In the genomic region with DNA sequence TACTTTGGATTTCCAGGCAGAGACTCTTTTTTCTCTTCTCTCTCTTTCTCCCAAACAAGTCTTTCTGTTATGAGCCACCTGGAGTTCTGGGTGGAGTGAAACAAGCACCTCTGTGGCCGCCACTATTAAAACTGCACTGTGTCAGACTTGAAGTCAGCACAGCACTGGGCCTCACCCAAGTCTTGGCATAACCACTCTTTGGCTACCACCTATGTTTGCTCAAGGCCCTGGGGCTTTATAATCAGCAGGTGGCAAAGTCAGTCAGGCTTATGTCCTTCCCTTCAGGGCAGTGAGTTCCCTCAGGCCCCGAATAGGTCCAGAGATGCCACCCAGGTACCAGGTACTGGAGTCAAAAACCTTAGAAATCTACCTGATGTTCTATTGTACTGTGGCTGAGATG, we compare ENCODE assay signal across 34 cellular contexts. TPM values are rescaled to one million over a fixed set of nuclear protein-coding genes. Genes with fewer than 3 reads are reported as not detected.
"Had no signal": no experiment of that assay in that cellular context is flagged by ENCODE, and none has a peak within 500 bp of the region (broad histone marks: within the 10 kb centered on the region; RNA-seq: fewer than 3 reads in every experiment).

No MANE protein-coding gene starts in this region.

- H3K4me3 Mint-ChIP-seq: activated CD4-positive, alpha-beta memory T cell treated with anti-CD3 and anti-CD28 coated beads, Interleukin-2, amount 10 ng/mL, durations not matched to agents 7 days and 5 days; activated CD8-positive, alpha-beta memory T cell treated with anti-CD3 and anti-CD28 coated beads, Interleukin-2, amount 10 ng/mL, durations not matched to agents 7 days and 5 days; activated naive CD4-positive, alpha-beta T cell treated with anti-CD3 and anti-CD28 coated beads, Interleukin-2, amount 10 ng/mL, durations not matched to agents 7 days and 5 days; activated naive CD8-positive, alpha-beta T cell treated with anti-CD3 and anti-CD28 coated beads for 36 hours had no signal

- ATAC-seq: activated CD8-positive, alpha-beta memory T cell treated with anti-CD3 and anti-CD28 coated beads, Interleukin-2, amount 10 ng/mL, durations not matched to agents 7 days and 5 days had no signal

- H3K9me3 Mint-ChIP-seq: activated CD4-positive, alpha-beta memory T cell treated with anti-CD3 and anti-CD28 coated beads, Interleukin-2, amount 10 ng/mL, durations not matched to agents 7 days and 5 days; activated naive CD4-positive, alpha-beta T cell treated with anti-CD3 and anti-CD28 coated beads, Interleukin-2, amount 10 ng/mL, durations not matched to agents 7 days and 5 days; activated naive CD8-positive, alpha-beta T cell treated with anti-CD3 and anti-CD28 coated beads for 36 hours had no signal

- H3K4me1 ChIP-seq: breast epithelium, SJCRH30 had no signal

- H3K27ac Mint-ChIP-seq: activated CD4-positive, alpha-beta memory T cell treated with anti-CD3 and anti-CD28 coated beads, Interleukin-2, amount 10 ng/mL, durations not matched to agents 7 days and 5 days; activated CD8-positive, alpha-beta memory T cell treated with anti-CD3 and anti-CD28 coated beads, Interleukin-2, amount 10 ng/mL, durations not matched to agents 7 days and 5 days; activated naive CD4-positive, alpha-beta T cell treated with anti-CD3 and anti-CD28 coated beads, Interleukin-2, amount 10 ng/mL, durations not matched to agents 7 days and 5 days; activated naive CD8-positive, alpha-beta T cell treated with anti-CD3 and anti-CD28 coated beads for 36 hours had no signal

- H3K4me2 ChIP-seq: PC-9 had no signal

- H3K4me3 ChIP-seq: breast epithelium, PC-9, SJCRH30, SK-N-MC had no signal

- H3K36me3 Mint-ChIP-seq: activated CD8-positive, alpha-beta memory T cell treated with anti-CD3 and anti-CD28 coated beads, Interleukin-2, amount 10 ng/mL, durations not matched to agents 7 days and 5 days; activated naive CD4-positive, alpha-beta T cell treated with anti-CD3 and anti-CD28 coated beads, Interleukin-2, amount 10 ng/mL, durations not matched to agents 7 days and 5 days; activated naive CD8-positive, alpha-beta T cell treated with anti-CD3 and anti-CD28 coated beads for 36 hours had no signal

- H3K27ac ChIP-seq: breast epithelium, PC-9, SJCRH30, SK-N-MC, WERI-Rb-1 had no signal

- H2AFZ ChIP-seq: PC-9 had no signal

- H3K4me1 Mint-ChIP-seq: activated CD4-positive, alpha-beta memory T cell treated with anti-CD3 and anti-CD28 coated beads, Interleukin-2, amount 10 ng/mL, durations not matched to agents 7 days and 5 days; activated CD8-positive, alpha-beta memory T cell treated with anti-CD3 and anti-CD28 coated beads, Interleukin-2, amount 10 ng/mL, durations not matched to agents 7 days and 5 days; activated naive CD4-positive, alpha-beta T cell treated with anti-CD3 and anti-CD28 coated beads, Interleukin-2, amount 10 ng/mL, durations not matched to agents 7 days and 5 days; activated naive CD8-positive, alpha-beta T cell treated with anti-CD3 and anti-CD28 coated beads for 36 hours had no signal

- H3K27me3 Mint-ChIP-seq: activated CD8-positive, alpha-beta memory T cell treated with anti-CD3 and anti-CD28 coated beads, Interleukin-2, amount 10 ng/mL, durations not matched to agents 7 days and 5 days; activated naive CD4-positive, alpha-beta T cell treated with anti-CD3 and anti-CD28 coated beads, Interleukin-2, amount 10 ng/mL, durations not matched to agents 7 days and 5 days; activated naive CD8-positive, alpha-beta T cell treated with anti-CD3 and anti-CD28 coated beads for 36 hours had no signal

- H3K27me3 ChIP-seq: SJCRH30 had no signal

- H3K9me3 ChIP-seq: breast epithelium, SJCRH30 had no signal

- H3K36me3 ChIP-seq: breast epithelium, SJCRH30, WERI-Rb-1 had no signal

- DNase-seq: activated CD4-positive, alpha-beta memory T cell treated with anti-CD3 and anti-CD28 coated beads, Interleukin-2, amount 10 ng/mL, durations not matched to agents 7 days and 5 days; activated CD4-positive, alpha-beta T cell treated with anti-CD3 and anti-CD28 coated beads for 1 hour; activated CD4-positive, alpha-beta T cell treated with anti-CD3 and anti-CD28 coated beads for 48 hours; activated CD4-positive, CD25-positive, alpha-beta regulatory T cell; activated CD8-positive, alpha-beta memory T cell treated with anti-CD3 and anti-CD28 coated beads for 24 hours; activated CD8-positive, alpha-beta memory T cell treated with anti-CD3 and anti-CD28 coated beads, Interleukin-2, amount 10 ng/mL, durations not matched to agents 7 days and 5 days; activated CD8-positive, alpha-beta memory T cell treated with anti-CD3 and anti-CD28 coated beads, Interleukin-2, amount 50 U/mL, for 48 hours; activated effector memory CD4-positive, alpha-beta T cell treated with Interleukin-2 at 50 U/mL for 16 hours; activated naive CD4-positive, alpha-beta T cell treated with anti-CD3 and anti-CD28 coated beads, Interleukin-2, amount 10 ng/mL, durations not matched to agents 7 days and 5 days; activated naive CD8-positive, alpha-beta T cell treated with anti-CD3 and anti-CD28 coated beads for 36 hours; activated T-cell treated with anti-CD3 and anti-CD28 coated beads, Interleukin-2, amount 50 U/mL, for 48 hours; amniotic stem cell; aorta; caudate nucleus; Kasumi-1; KG1; MM.1S; MV-4-11; NCI-H1092; NCI-H1436 treated with DMSO at 0.1 percent for 48 hours; NCI-H1694 treated with DMSO at 0.1 percent for 48 hours; NCI-H2029; NCI-H345; NCI-H524 treated with DMSO at 0.1 percent for 48 hours; PC-9; Right ventricle myocardium superior; SJCRH30; T1000; WERI-Rb-1 had no signal

RNA-seq across cellular contexts. Expression of a gene that starts 52.4 kb away (rescaled TPM):
- total RNA-seq: activated CD4-positive, alpha-beta memory T cell treated with anti-CD3 and anti-CD28 coated beads, Interleukin-2, amount 10 ng/mL, durations not matched to agents 7 days and 5 days; activated CD8-positive, alpha-beta memory T cell treated with anti-CD3 and anti-CD28 coated beads, Interleukin-2, amount 10 ng/mL, durations not matched to agents 7 days and 5 days; activated naive CD8-positive, alpha-beta T cell treated with anti-CD3 and anti-CD28 coated beads for 36 hours; aorta; OCI-LY7; PC-9; Right ventricle myocardium superior; SJCRH30; T-helper 1 cell treated with Interleukin-12 subunit alpha and Interleukin-12 subunit beta and Interleukin-4 antibody, amounts not matched to agents 30 ng/mL and 1 ng/mL, for 36 hours; T-helper 2 cell treated with Interferon-gamma antibody and Interleukin-4, amounts not matched to agents 100 ng/mL and 5 ng/mL, for 36 hours had no signal
- polyA plus RNA-seq: aorta had no signal
